Comparison of ENCODE assay signal across 10 cellular contexts in genomic region chr14:89507521-89507920, GRCh38.
DNase-seq lines count a peak whose midpoint lies in the region; ATAC-seq and TF ChIP-seq lines count a peak whose summit lies in the region.
"Had no signal": no experiment of that assay in that cellular context is flagged by ENCODE, and none has a peak within 500 bp of the region (broad histone marks: within the 10 kb centered on the region; RNA-seq: fewer than 3 reads in every experiment).

No MANE protein-coding gene starts in this region.

- WGBS in SK-N-SH (ENCODE audit: low lambda C conversion rate) = 69% methylated on average over 1 of the region's 1 CpG

- H3K4me1 ChIP-seq in SK-N-SH (ENCODE audit: control insufficient read depth in 1 of 2, insufficient read depth in 2 of 2, low read depth in 1 of 2, low read length in 1 of 2) (peaks cover 0 to 23% of the 10 kb centered on the region in 2 experiments; a peak in 2 of 4 replicates), Peyer's patch (peaks cover 0 to 17% (median 5%) of the 10 kb centered on the region in 4 donors)

- H3K27me3 ChIP-seq in SK-N-SH (ENCODE audit: insufficient read depth) (no peaks in the 10 kb centered on the region), Peyer's patch (no peaks in the 10 kb centered on the region)

- H3K9me2 ChIP-seq in SK-N-SH = no peaks in the 10 kb centered on the region

- no peaks in the 10 kb centered on the region for H4K20me1 ChIP-seq in SK-N-SH (ENCODE audit: insufficient read depth)

- H3K36me3 ChIP-seq in SK-N-SH (replicated peaks in 1 of 2; ENCODE audit: control insufficient read depth in 1 of 2, insufficient read depth in 2 of 2, low read length in 1 of 2) (no peaks in the 10 kb centered on the region), Peyer's patch (no peaks in the 10 kb centered on the region)

- no peak overlapping the region for H3K9ac ChIP-seq in SK-N-SH

- H3F3A ChIP-seq in SK-N-SH (replicated peaks; ENCODE audit: insufficient read depth) = no peaks in the 10 kb centered on the region

- no peak overlapping the region for H3K4me3 ChIP-seq in SK-N-SH (ENCODE audit: low read depth in 2 of 2, low read length in 1 of 2)
- no peak overlapping the region for H3K4me3 ChIP-seq in Peyer's patch
- H3K4me3 ChIP-seq: PC-9 had no signal

- CTCF ChIA-PET in SK-N-SH (lab: Yijun Ruan, JAX) = no interaction called here

- peak overlapping the region; percentile 25; the same call in 1 of the 2 replicates for H3K4me2 ChIP-seq in SK-N-SH
- H3K4me2 ChIP-seq: PC-9 had no signal

- no peak overlapping the region for H2AFZ ChIP-seq in SK-N-SH (ENCODE audit: low read depth)
- H2AFZ ChIP-seq: PC-9 had no signal

- TF ChIP-seq EP300 in SK-N-SH (IDR thresholded peaks at IDR 0.05; ENCODE audit: borderline replicate concordance in 1 of 2, low read depth in 1 of 2, low read length in 1 of 2) = no peak

- DNase-seq in AG09319 (ENCODE audit: extremely low read depth, low read depth) (peak; percentile 25), SK-N-SH (no peak), hepatic stellate cell (ENCODE audit: low spot score) (peak; percentile 47), Peyer's patch (no peak), GF-D8 (lab: John Stamatoyannopoulos, UW) (no peak)
- no peak for DNase-seq in NK-92 treated with Interleukin-12 subunit alpha and Interleukin-12 subunit beta, amount 100 ng/mL, for 24 hours (lab: John Stamatoyannopoulos, UW)
- DNase-seq: activated effector memory CD4-positive, alpha-beta T cell treated with Interleukin-2 at 50 U/mL for 16 hours had no signal

- TF ChIP-seq RAD21 in SK-N-SH (IDR thresholded peaks at IDR 0.05; ENCODE audit: low read length) = no peak

- H3K9me3 ChIP-seq in SK-N-SH (no peaks in the 10 kb centered on the region), Peyer's patch (no peaks in the 10 kb centered on the region)

- POLR2A ChIA-PET in SK-N-SH (lab: Yijun Ruan, JAX) = no interaction called here

- no peak for TF ChIP-seq POLR2A in Peyer's patch (IDR thresholded peaks at IDR 0.05)

- no peaks in the 10 kb centered on the region for H3K79me2 ChIP-seq in SK-N-SH (ENCODE audit: insufficient read depth)

- peak; percentile 37 for ATAC-seq in GM18909 (IDR thresholded peaks at IDR 0.05; ENCODE audit: poor library complexity, unreplicated experiment)
- ATAC-seq in GM21360 (IDR thresholded peaks at IDR 0.05; ENCODE audit: unreplicated experiment) = no peak

- TF ChIP-seq CTCF in AG09319 (IDR thresholded peaks at IDR 0.05; ENCODE audit: low read depth, low read length) (no peak), SK-N-SH (IDR thresholded peaks at IDR 0.05) (no peak), Peyer's patch (IDR thresholded peaks at IDR 0.05) (no peak)

- H3K27ac ChIP-seq in SK-N-SH (ENCODE audit: low read depth in 2 of 2, low read length in 1 of 2) (peak overlapping the region in 1 of 2 experiments; percentile 42; a peak in 1 of 4 replicates), Peyer's patch (no peak overlapping the region)
- H3K27ac ChIP-seq: PC-9 had no signal

TF ChIP-seq in SK-N-SH, 30 proteins besides CTCF, POLR2A, EP300 and RAD21:
- no peak for TF ChIP-seq MAX (IDR thresholded peaks at IDR 0.05; ENCODE audit: low read depth)
- TF ChIP-seq SIN3A (IDR thresholded peaks at IDR 0.05; ENCODE audit: borderline replicate concordance, low read depth, low read length) = no peak
- TF ChIP-seq FOSL2 (IDR thresholded peaks at IDR 0.05; ENCODE audit: borderline replicate concordance, low read depth) = peak; percentile 63; the same call in 1 of the 2 replicates
- TF ChIP-seq TCF12 (IDR thresholded peaks at IDR 0.05) = peak; percentile 39; the same call in 1 of the 2 replicates
- 0 out of 2 replicates have a peak, but pooled peaks have one; percentile 52 for TF ChIP-seq RXRA (IDR thresholded peaks at IDR 0.05; ENCODE audit: borderline replicate concordance, low read depth)
- 0 out of 2 replicates have a peak, but pooled peaks have one; percentile 45 for TF ChIP-seq TEAD4 (IDR thresholded peaks at IDR 0.05; ENCODE audit: borderline replicate concordance, insufficient read depth)
- TF ChIP-seq JUND (IDR thresholded peaks at IDR 0.05) = peak; percentile 36
- peak; percentile 10; the same call in 1 of the 2 replicates for TF ChIP-seq NFIC (IDR thresholded peaks at IDR 0.05; ENCODE audit: borderline replicate concordance)
TF ChIP-seq in SK-N-SH: peak in this region for 6.

Comparison
In these comparisons a context has a peak if more than half of its experiments do, and no peak if none do; other contexts are left out.
1. DNase-seq: peak in AG09319 (single experiment) and hepatic stellate cell (single experiment); none in SK-N-SH (single experiment), NK-92 treated with Interleukin-12 subunit alpha and Interleukin-12 subunit beta, amount 100 ng/mL, for 24 hours (single experiment), Peyer's patch (0 of 3) and GF-D8 (single experiment).